ENCODE assay signal across 22 cellular contexts in genomic region chr22:48639021-48639795, GRCh38.
"Had no signal": no experiment of that assay in that cellular context is flagged by ENCODE, and none has a peak within 500 bp of the region (broad histone marks: within the 10 kb centered on the region; RNA-seq: fewer than 3 reads in every experiment).

No MANE protein-coding gene starts in this region.

- DNase-seq: IMR-90, Karpas-422, KG1, MG63, NCI-H1092, NCI-H1105 treated with DMSO at 0.1 percent for 48 hours, NCI-H1417 treated with DMSO at 0.1 percent for 48 hours, NCI-H146, NCI-H1694 treated with DMSO at 0.1 percent for 48 hours, NCI-H1930, NCI-H2081, NCI-H2107, NCI-H2227 treated with DMSO at 0.1 percent for 48 hours, NCI-H524, NCI-H526 treated with DMSO at 0.1 percent for 48 hours, NCI-H774, SHP77 treated with DMSO at 0.1 percent for 48 hours, SJCRH30 had no signal

- H3K27me3 ChIP-seq: MG63 had no signal

- H3K9me3 ChIP-seq: MG63, SJCRH30 had no signal

- H3K4me3 ChIP-seq: MG63 had no signal

- H3K27ac ChIP-seq: RWPE1 had no signal

- H3K36me3 ChIP-seq: MG63, SJCRH30 had no signal

- ATAC-seq: HepG2, Panc1, SK-N-SH treated with all-trans-retinoic acid at 6 μM for 48 hours had no signal
